9 cellular contexts compared by ENCODE assay signal in genomic region chr7:127650842-127651555, GRCh38. TPM values are rescaled to one million over a fixed set of nuclear protein-coding genes. Genes with fewer than 3 reads are reported as not detected.
A peak's percentile ranks its signal among the peaks of the same experiment; 100 is the strongest.
DNase-seq lines count a peak whose midpoint lies in the region; ATAC-seq and TF ChIP-seq lines count a peak whose summit lies in the region.
"Had no signal": no experiment of that assay in that cellular context is flagged by ENCODE, and none has a peak within 500 bp of the region (broad histone marks: within the 10 kb centered on the region; RNA-seq: fewer than 3 reads in every experiment).

No MANE protein-coding gene starts in this region.

- no peaks in the 10 kb centered on the region for H3K9me3 Mint-ChIP-seq in CD4-positive, alpha-beta T cell
- no peaks in the 10 kb centered on the region for H3K9me3 Mint-ChIP-seq in T-helper 2 cell treated with Interferon-gamma antibody and Interleukin-4, amounts not matched to agents 5 μg/mL and 100 μg/mL, for 36 hours

- DNase-seq in CD4-positive, alpha-beta T cell, result peak in 3 of 10 experiments; percentile 1 to 12 (median 7)
- DNase-seq in HEK293T (ENCODE audit: extremely low spot score) (peak; percentile 38), esophagus muscularis mucosa (ENCODE audit: extremely low spot score) (no peak), GM20000 (ENCODE audit: low spot score) (no peak), CD1c-positive myeloid dendritic cell (ENCODE audit: extremely low spot score) (no peak)
- no peak for DNase-seq in T-helper 2 cell treated with Interferon-gamma antibody and Interleukin-4, amounts not matched to agents 5 μg/mL and 100 μg/mL, for 36 hours (ENCODE audit: low spot score)

- POLR2A ChIA-PET in CD4-positive, alpha-beta T cell (lab: Charles Lee), result interaction anchor here (1.0 to 2.9 kb wide), 3 partner anchors 63 to 259 kb away, joined by 6 to 21 read pairs (median 16); partner anchors contain the start of genes ARF5, GCC1 and ZNF800
- POLR2A ChIA-PET in HEK293T (lab: Yijun Ruan, JAX), result interaction anchor here (0.7 to 1.2 kb wide), 3 partner anchors 11 to 255 kb away, joined by 3 to 6 read pairs (median 3); partner anchors contain the start of gene ARF5

- H3K27ac Mint-ChIP-seq in CD4-positive, alpha-beta T cell, result no peak overlapping the region
- H3K27ac Mint-ChIP-seq in T-helper 2 cell treated with Interferon-gamma antibody and Interleukin-4, amounts not matched to agents 5 μg/mL and 100 μg/mL, for 36 hours, result peak overlapping the region; percentile 99

- no peaks in the 10 kb centered on the region for H3K9me3 ChIP-seq in CD4-positive, alpha-beta T cell (ENCODE audit: control insufficient read depth, low read length)
- H3K9me3 ChIP-seq in esophagus muscularis mucosa (no peaks in the 10 kb centered on the region), neuron (ENCODE audit: low read length) (no peaks in the 10 kb centered on the region)

- H3K27me3 Mint-ChIP-seq in CD4-positive, alpha-beta T cell, result no peaks in the 10 kb centered on the region
- H3K27me3 Mint-ChIP-seq in T-helper 2 cell treated with Interferon-gamma antibody and Interleukin-4, amounts not matched to agents 5 μg/mL and 100 μg/mL, for 36 hours (ENCODE audit: low read depth), result peaks cover 5% of the 10 kb centered on the region

- H3K4me3 Mint-ChIP-seq in CD4-positive, alpha-beta T cell, result peak overlapping the region; percentile 93
- H3K4me3 Mint-ChIP-seq in T-helper 2 cell treated with Interferon-gamma antibody and Interleukin-4, amounts not matched to agents 5 μg/mL and 100 μg/mL, for 36 hours, result no peak overlapping the region

- 54% methylated on average over 27 of the region's 29 CpGs for WGBS in esophagus muscularis mucosa

- TF ChIP-seq EP300 in esophagus muscularis mucosa (IDR thresholded peaks at IDR 0.05), result no peak

- TF ChIP-seq CTCF in CD4-positive, alpha-beta T cell (IDR thresholded peaks at IDR 0.05), result no peak
- TF ChIP-seq CTCF in esophagus muscularis mucosa (IDR thresholded peaks at IDR 0.05) (no peak), GM20000 (IDR thresholded peaks at IDR 0.05; ENCODE audit: extremely low read depth, missing control alignments) (no peak)

- H3K4me1 ChIP-seq in esophagus muscularis mucosa (peaks cover 24 to 44% (median 37%) of the 10 kb centered on the region in 4 donors), neuron (ENCODE audit: insufficient read depth, low read length) (peaks cover 30% of the 10 kb centered on the region)

- peak; percentile 2 for ATAC-seq in CD4-positive, alpha-beta T cell (ENCODE audit: poor library complexity)
- ATAC-seq in HG02981 (IDR thresholded peaks at IDR 0.05; ENCODE audit: unreplicated experiment), result no peak

- H3K4me3 ChIP-seq in esophagus muscularis mucosa (peak overlapping the region; percentile 80 to 97 (median 91)), neuron (ENCODE audit: low read length) (peak overlapping the region; percentile 84)

- H3K27me3 ChIP-seq in CD4-positive, alpha-beta T cell (ENCODE audit: control insufficient read depth, insufficient read depth, low read length), result no peaks in the 10 kb centered on the region
- H3K27me3 ChIP-seq in esophagus muscularis mucosa, result no peaks in the 10 kb centered on the region
- no peaks in the 10 kb centered on the region for H3K27me3 ChIP-seq in neuron (ENCODE audit: insufficient read depth, low read length)

- CTCF ChIA-PET in CD4-positive, alpha-beta T cell (lab: Charles Lee), result no interaction called here
- CTCF ChIA-PET in HEK293T (lab: Yijun Ruan, JAX), result no interaction called here

- intact Hi-C loops in CD4-positive, alpha-beta T cell (cut with DNase I, micrococcal nuclease), result loop anchor here (1.0 to 10.0 kb wide), 9 partner anchors 62 to 1404 kb away; partner anchors contain the start of genes ZNF800 (in 2 of the 2), ARF5 (in 1 of the 2), ATP6V1F (in 1 of the 2) and CALU (in 1 of the 2)
- intact Hi-C loops in esophagus muscularis mucosa (cut with DNase I), result no loop called here

- TF ChIP-seq POLR2A in esophagus muscularis mucosa (IDR thresholded peaks at IDR 0.05; ENCODE audit: low read depth), result no peak

- peak overlapping the region; percentile 89 for H3K27ac ChIP-seq in CD4-positive, alpha-beta T cell (ENCODE audit: low read depth, low read length)
- H3K27ac ChIP-seq in esophagus muscularis mucosa (replicated peaks in 1 of 4), result peak overlapping the region; percentile 85 to 93 (median 90)

- peaks cover 52% of the 10 kb centered on the region for H3K4me1 Mint-ChIP-seq in CD4-positive, alpha-beta T cell (ENCODE audit: low read depth)
- H3K4me1 Mint-ChIP-seq in T-helper 2 cell treated with Interferon-gamma antibody and Interleukin-4, amounts not matched to agents 5 μg/mL and 100 μg/mL, for 36 hours (ENCODE audit: low read depth), result peaks cover 39% of the 10 kb centered on the region

- H3K36me3 ChIP-seq in esophagus muscularis mucosa, result no peaks in the 10 kb centered on the region
- peaks cover 6% of the 10 kb centered on the region for H3K36me3 ChIP-seq in neuron (ENCODE audit: insufficient read depth, low read length)

- H2AFZ ChIP-seq in neuron (ENCODE audit: low read depth, low read length), result peak overlapping the region; percentile 87

- H3K36me3 Mint-ChIP-seq in CD4-positive, alpha-beta T cell (ENCODE audit: low read depth), result peaks cover 29% of the 10 kb centered on the region
- H3K36me3 Mint-ChIP-seq in T-helper 2 cell treated with Interferon-gamma antibody and Interleukin-4, amounts not matched to agents 5 μg/mL and 100 μg/mL, for 36 hours (ENCODE audit: low read depth), result peaks cover 25% of the 10 kb centered on the region

TF ChIP-seq in HEK293T, 16 proteins besides CTCF, POLR2A, EP300 and RAD21:
- peak; percentile 71; the same call in 1 of the 2 replicates for TF ChIP-seq L3MBTL2 (conservative IDR thresholded peaks at IDR 0.05)
- no peak for TF ChIP-seq SUZ12 (IDR thresholded peaks at IDR 0.05)
- TF ChIP-seq TARDBP (IDR thresholded peaks at IDR 0.05), result no peak
- TF ChIP-seq NFRKB (IDR thresholded peaks at IDR 0.05), result no peak

RNA-seq across cellular contexts. Expression of gene SND1, which starts 1.0 kb away (rescaled TPM):
- 100 to 1,000 TPM; 104 to 113 TPM for total RNA-seq in CD4-positive, alpha-beta T cell
- total RNA-seq in esophagus muscularis mucosa, result 10 to 100 TPM; 71.4 to 91.2 (median 81.3) TPM

RNA-seq across cellular contexts. Expression of gene PAX4, which starts 33.1 kb away (rescaled TPM):
- total RNA-seq in CD4-positive, alpha-beta T cell, result not detected
- not detected for total RNA-seq in esophagus muscularis mucosa
- total RNA-seq: myocyte had no signal

RNA-seq across cellular contexts. Expression of gene FSCN3, which starts 57.5 kb away (rescaled TPM):
- 1 to 10 TPM; 5.6 to 6.3 TPM for total RNA-seq in CD4-positive, alpha-beta T cell
- total RNA-seq in esophagus muscularis mucosa, result 1 to 10 TPM in 3 of 4 donors, under 1 TPM in 1; 0.66 to 4.6 (median 2.5) TPM
